Comparison of ENCODE assay signal across 8 cellular contexts in the genomic region with DNA sequence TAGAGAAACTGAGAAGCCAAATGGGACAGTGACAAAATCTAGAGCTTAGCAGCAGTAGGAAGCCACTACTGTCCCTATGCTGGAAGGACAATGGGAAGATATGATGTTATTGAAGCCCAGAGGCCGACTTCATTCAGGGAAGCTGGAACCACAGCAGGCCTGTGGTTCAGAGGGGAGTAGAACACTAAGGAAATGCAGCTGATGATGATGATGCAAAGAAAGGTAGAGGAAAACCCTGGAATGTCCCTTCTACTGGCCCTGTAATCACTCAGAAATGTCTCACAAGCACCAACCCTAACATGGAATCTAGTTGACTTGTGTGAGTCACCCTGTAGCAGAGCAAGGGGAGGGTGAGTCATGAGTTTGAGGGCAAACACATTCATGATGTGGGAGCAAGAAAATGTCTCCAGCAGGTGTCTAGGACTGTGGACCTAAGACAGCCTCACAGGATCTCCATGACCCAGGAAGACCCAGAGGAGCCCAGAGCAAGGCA. TPM values are rescaled to one million over a fixed set of nuclear protein-coding genes. Genes with fewer than 3 reads are reported as not detected.
A peak's percentile ranks its signal among the peaks of the same experiment; 100 is the strongest.
DNase-seq lines count a peak whose midpoint lies in the region; ATAC-seq and TF ChIP-seq lines count a peak whose summit lies in the region.

No MANE protein-coding gene starts in this region.

- no peaks in the 10 kb centered on the region for H3K27me3 ChIP-seq in BE2C

- POLR2A ChIA-PET in WTC11 (lab: Charles Lee), result no interaction called here

- H3K27ac Mint-ChIP-seq in T-helper 17 cell (no peak overlapping the region), WTC11 (no peak overlapping the region)

- no peak overlapping the region for H3K4me3 Mint-ChIP-seq in T-helper 17 cell
- H3K4me3 Mint-ChIP-seq in WTC11, result no peak overlapping the region

- no peak overlapping the region for H3K4me3 ChIP-seq in BE2C (ENCODE audit: low read depth, low read length)

- TF ChIP-seq CTCF in WTC11 (IDR thresholded peaks at IDR 0.05) (no peak), BE2C (IDR thresholded peaks at IDR 0.05; ENCODE audit: low read depth, low read length) (no peak)

- no peak for ATAC-seq in T-helper 17 cell
- ATAC-seq in WTC11, result no peak

- H3K27me3 Mint-ChIP-seq in T-helper 17 cell, result no peaks in the 10 kb centered on the region
- H3K27me3 Mint-ChIP-seq in WTC11 (ENCODE audit: low read depth), result no peaks in the 10 kb centered on the region

- H3K4me1 Mint-ChIP-seq in T-helper 17 cell (peaks cover 5% of the 10 kb centered on the region), WTC11 (no peaks in the 10 kb centered on the region)

- no peaks in the 10 kb centered on the region for H3K9me3 ChIP-seq in T-helper 17 cell (ENCODE audit: control insufficient read depth, low read length, poor library complexity, severe bottlenecking)
- H3K9me3 ChIP-seq in BE2C, result no peaks in the 10 kb centered on the region

- peak; percentile 99 for DNase-seq in EL
- DNase-seq in RPMI7951 (ENCODE audit: low read depth), result peak; percentile 99
- peak; percentile 98 for DNase-seq in epithelial cell of prostate (ENCODE audit: low read depth, low spot score)
- DNase-seq in smooth muscle cell of the brain vasculature (ENCODE audit: low read depth, low spot score), result peak; percentile 58
- DNase-seq in NCI-H345 treated with DMSO at 0.1 percent for 48 hours (lab: John Stamatoyannopoulos, UW; ENCODE audit: unreplicated experiment), result no peak
- DNase-seq in T-helper 17 cell, result no peak
- DNase-seq in WTC11 (ENCODE audit: low spot score), result no peak
- no peak for DNase-seq in BE2C

- H3K36me3 Mint-ChIP-seq in T-helper 17 cell (ENCODE audit: low read depth), result peaks cover 2% of the 10 kb centered on the region
- H3K36me3 Mint-ChIP-seq in WTC11, result no peaks in the 10 kb centered on the region

- H3K36me3 ChIP-seq in BE2C, result no peaks in the 10 kb centered on the region

- CTCF ChIA-PET in WTC11 (lab: Charles Lee), result no interaction called here

- peak overlapping the region; percentile 95 for H3K27ac ChIP-seq in epithelial cell of prostate

- no peaks in the 10 kb centered on the region for H3K9me3 Mint-ChIP-seq in WTC11

- H3K4me1 ChIP-seq in BE2C, result no peaks in the 10 kb centered on the region

TF ChIP-seq in WTC11, 78 proteins besides CTCF, POLR2A, EP300 and RAD21:
- TF ChIP-seq MYBL2 (CRISPR knock-in tag; IDR thresholded peaks at IDR 0.05) (no peak), GTF2I (CRISPR knock-in tag; conservative IDR thresholded peaks at IDR 0.05) (no peak), ZNF423 (CRISPR knock-in tag; IDR thresholded peaks at IDR 0.05) (no peak), ZNF263 (CRISPR knock-in tag; IDR thresholded peaks at IDR 0.05; ENCODE audit: low read depth) (no peak), PREB (CRISPR knock-in tag; IDR thresholded peaks at IDR 0.05; ENCODE audit: borderline replicate concordance) (no peak), ZNF121 (CRISPR knock-in tag; IDR thresholded peaks at IDR 0.05) (no peak), GABPB1 (CRISPR knock-in tag; IDR thresholded peaks at IDR 0.05) (no peak), JUN (CRISPR knock-in tag; IDR thresholded peaks at IDR 0.05) (no peak), ATF3 (CRISPR knock-in tag; conservative IDR thresholded peaks at IDR 0.05) (no peak)
- TF ChIP-seq, protein P1, sequence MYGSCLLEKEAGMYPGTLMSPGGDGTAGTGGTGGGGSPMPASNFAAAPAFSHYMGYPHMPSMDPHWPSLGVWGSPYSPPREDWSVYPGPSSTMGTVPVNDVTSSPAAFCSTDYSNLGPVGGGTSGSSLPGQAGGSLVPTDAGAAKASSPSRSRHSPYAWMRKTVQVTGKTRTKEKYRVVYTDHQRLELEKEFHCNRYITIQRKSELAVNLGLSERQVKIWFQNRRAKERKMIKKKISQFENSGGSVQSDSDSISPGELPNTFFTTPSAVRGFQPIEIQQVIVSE (CRISPR knock-in tag; IDR thresholded peaks at IDR 0.05; ENCODE audit: borderline replicate concordance), result no peak
- TF ChIP-seq, protein P2, sequence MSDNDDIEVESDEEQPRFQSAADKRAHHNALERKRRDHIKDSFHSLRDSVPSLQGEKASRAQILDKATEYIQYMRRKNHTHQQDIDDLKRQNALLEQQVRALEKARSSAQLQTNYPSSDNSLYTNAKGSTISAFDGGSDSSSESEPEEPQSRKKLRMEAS (CRISPR knock-in tag; IDR thresholded peaks at IDR 0.05), result no peak
- TF ChIP-seq, protein P3, sequence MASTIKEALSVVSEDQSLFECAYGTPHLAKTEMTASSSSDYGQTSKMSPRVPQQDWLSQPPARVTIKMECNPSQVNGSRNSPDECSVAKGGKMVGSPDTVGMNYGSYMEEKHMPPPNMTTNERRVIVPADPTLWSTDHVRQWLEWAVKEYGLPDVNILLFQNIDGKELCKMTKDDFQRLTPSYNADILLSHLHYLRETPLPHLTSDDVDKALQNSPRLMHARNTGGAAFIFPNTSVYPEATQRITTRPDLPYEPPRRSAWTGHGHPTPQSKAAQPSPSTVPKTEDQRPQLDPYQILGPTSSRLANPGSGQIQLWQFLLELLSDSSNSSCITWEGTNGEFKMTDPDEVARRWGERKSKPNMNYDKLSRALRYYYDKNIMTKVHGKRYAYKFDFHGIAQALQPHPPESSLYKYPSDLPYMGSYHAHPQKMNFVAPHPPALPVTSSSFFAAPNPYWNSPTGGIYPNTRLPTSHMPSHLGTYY (CRISPR knock-in tag; IDR thresholded peaks at IDR 0.05), result no peak
- TF ChIP-seq, protein P4, sequence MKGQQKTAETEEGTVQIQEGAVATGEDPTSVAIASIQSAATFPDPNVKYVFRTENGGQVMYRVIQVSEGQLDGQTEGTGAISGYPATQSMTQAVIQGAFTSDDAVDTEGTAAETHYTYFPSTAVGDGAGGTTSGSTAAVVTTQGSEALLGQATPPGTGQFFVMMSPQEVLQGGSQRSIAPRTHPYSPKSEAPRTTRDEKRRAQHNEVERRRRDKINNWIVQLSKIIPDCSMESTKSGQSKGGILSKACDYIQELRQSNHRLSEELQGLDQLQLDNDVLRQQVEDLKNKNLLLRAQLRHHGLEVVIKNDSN (CRISPR knock-in tag; IDR thresholded peaks at IDR 0.05), result no peak

RNA-seq across cellular contexts. Expression of gene LRRC17, which starts 37.1 kb away (rescaled TPM):
- 48.8 and 54.3 TPM in 2 replicates for total RNA-seq in RPMI7951 (2014; rRNA removed; shearing (Covaris generic))
- under 1 TPM in 1 of 2 donors, not detected in 1; 0.86 TPM for total RNA-seq in T-helper 17 cell
- total RNA-seq in WTC11 (2021), result 1.4 to 1.8 TPM (median 1.6 TPM) in 3 replicates
- polyA plus RNA-seq in BE2C (2012; ENCODE audit: insufficient read depth, insufficient read length, low read depth), result 2.6 TPM

Comparison
In these comparisons a context has a peak if more than half of its experiments do, and no peak if none do; other contexts are left out.
1. DNase-seq: peak in EL (single experiment), RPMI7951 (single experiment), epithelial cell of prostate (single experiment) and smooth muscle cell of the brain vasculature (single experiment); none in NCI-H345 treated with DMSO at 0.1 percent for 48 hours (single experiment), T-helper 17 cell (0 of 3), WTC11 (single experiment) and BE2C (single experiment).
2. RNA of gene LRRC17, which starts 37.1 kb away (total RNA-seq): 48.8 to 54.3 TPM in RPMI7951; 1.4 to 1.8 TPM in WTC11 and 0.86 TPM in T-helper 17 cell; every median in the first group is over 10 times any median in the second.